8 cellular contexts compared by ENCODE assay signal in genomic region chr6:168865-169455, GRCh38.
DNase-seq lines count a peak whose midpoint lies in the region; ATAC-seq and TF ChIP-seq lines count a peak whose summit lies in the region.

No MANE protein-coding gene starts in this region.

- in situ Hi-C loops in astrocyte of the spinal cord (cut with HindIII; ENCODE audit: low sequenced_read_pairs), result no loop called here

- H3K36me3 ChIP-seq in kidney epithelial cell (ENCODE audit: control insufficient read depth, insufficient read depth, low read length), result no peaks in the 10 kb centered on the region

- ATAC-seq in HG02798 (IDR thresholded peaks at IDR 0.05; ENCODE audit: poor library complexity, unreplicated experiment), result no peak

- no peak overlapping the region for H3K4me3 ChIP-seq in astrocyte of the spinal cord (ENCODE audit: low read depth, low read length)
- no peak overlapping the region for H3K4me3 ChIP-seq in kidney epithelial cell (ENCODE audit: low read depth, low read length)

- peak; percentile 51 for TF ChIP-seq CTCF in astrocyte of the spinal cord (IDR thresholded peaks at IDR 0.05; ENCODE audit: low read depth, low read length)
- peak; percentile 49 for TF ChIP-seq CTCF in kidney epithelial cell (IDR thresholded peaks at IDR 0.05; ENCODE audit: insufficient read depth, low read length, poor library complexity, severe bottlenecking)

- peak; percentile 39 for DNase-seq in NOMO-1 treated with DMSO at 0.1 percent for 48 hours (lab: John Stamatoyannopoulos, UW; ENCODE audit: unreplicated experiment)
- no peak for DNase-seq in NOMO-1 treated with dmso at 0.1 percent for 144 hours (lab: John Stamatoyannopoulos, UW; ENCODE audit: unreplicated experiment)
- DNase-seq in NCI-H2029 treated with DMSO at 0.1 percent for 48 hours (lab: John Stamatoyannopoulos, UW), result peak; percentile 63
- DNase-seq in astrocyte of the spinal cord (ENCODE audit: low read depth, low spot score), result peak; percentile 50
- DNase-seq in kidney epithelial cell (ENCODE audit: low read depth), result peak; percentile 18
- DNase-seq in NCI-H187 treated with DMSO at 0.1 percent for 48 hours (lab: John Stamatoyannopoulos, UW), result no peak
- no peak for DNase-seq in mucosa of gallbladder (ENCODE audit: low spot score)

- H3K27me3 ChIP-seq in kidney epithelial cell (ENCODE audit: control insufficient read depth, insufficient read depth, low read length), result no peaks in the 10 kb centered on the region

Comparison
In these comparisons a context has a peak if more than half of its experiments do, and no peak if none do; other contexts are left out.
1. DNase-seq: peak in NOMO-1 treated with DMSO at 0.1 percent for 48 hours (single experiment), NCI-H2029 treated with DMSO at 0.1 percent for 48 hours (single experiment), astrocyte of the spinal cord (single experiment) and kidney epithelial cell (single experiment); none in NOMO-1 treated with dmso at 0.1 percent for 144 hours (single experiment), NCI-H187 treated with DMSO at 0.1 percent for 48 hours (single experiment) and mucosa of gallbladder (single experiment).